ENCODE assay signal across 1 cellular context in the genomic region with DNA sequence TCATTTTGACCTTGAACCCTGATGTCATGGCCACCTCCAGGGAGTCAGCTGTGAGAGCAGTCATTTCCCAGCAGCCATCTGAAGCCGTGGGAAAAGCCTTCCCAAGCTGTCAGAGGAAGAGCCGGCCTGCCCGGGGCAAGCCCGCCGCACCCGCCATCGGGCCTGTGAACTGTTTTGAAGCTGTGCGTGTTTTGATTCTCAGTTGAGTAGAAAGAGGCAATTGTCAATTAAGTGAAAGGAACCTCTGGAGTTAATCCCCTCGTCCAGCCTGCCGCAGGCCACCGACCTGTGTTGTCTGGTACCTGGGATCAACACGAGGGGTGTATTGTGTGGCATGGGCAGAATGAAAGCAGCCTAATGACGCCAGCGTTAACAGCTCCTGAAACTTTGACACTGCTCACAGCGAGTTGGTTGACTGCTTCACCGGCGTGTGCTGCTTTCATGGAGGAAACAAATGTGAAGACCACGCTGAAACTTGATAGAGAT.
TF ChIP-seq lines count a peak whose summit lies in the region.

No MANE protein-coding gene starts in this region.

TF ChIP-seq in WTC11, 78 proteins besides CTCF, POLR2A, EP300 and RAD21 (continued from another document):
- TF ChIP-seq ZSCAN18 (CRISPR knock-in tag; IDR thresholded peaks at IDR 0.05): no peak
- TF ChIP-seq USF1 (CRISPR knock-in tag; IDR thresholded peaks at IDR 0.05): no peak
- TF ChIP-seq SOX15 (CRISPR knock-in tag; IDR thresholded peaks at IDR 0.05): no peak
- TF ChIP-seq FOXP1 (CRISPR knock-in tag; IDR thresholded peaks at IDR 0.05; ENCODE audit: borderline replicate concordance): no peak
- TF ChIP-seq CREM (CRISPR knock-in tag; IDR thresholded peaks at IDR 0.05): no peak
- TF ChIP-seq, protein P1, sequence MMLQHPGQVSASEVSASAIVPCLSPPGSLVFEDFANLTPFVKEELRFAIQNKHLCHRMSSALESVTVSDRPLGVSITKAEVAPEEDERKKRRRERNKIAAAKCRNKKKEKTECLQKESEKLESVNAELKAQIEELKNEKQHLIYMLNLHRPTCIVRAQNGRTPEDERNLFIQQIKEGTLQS (CRISPR knock-in tag; conservative IDR thresholded peaks at IDR 0.05): no peak
- TF ChIP-seq OVOL2 (CRISPR knock-in tag; IDR thresholded peaks at IDR 0.05; ENCODE audit: borderline replicate concordance): no peak
- TF ChIP-seq NR2C2 (CRISPR knock-in tag; IDR thresholded peaks at IDR 0.05): no peak
